ENCODE assay signal across 23 cellular contexts in genomic region chr9:12231832-12232231, GRCh38.
"Had no signal": no experiment of that assay in that cellular context is flagged by ENCODE, and none has a peak within 500 bp of the region (broad histone marks: within the 10 kb centered on the region; RNA-seq: fewer than 3 reads in every experiment).

No MANE protein-coding gene starts in this region.

- H3K4me1 ChIP-seq: esophagus muscularis mucosa, foreskin keratinocyte, gastroesophageal sphincter, heart left ventricle, left lung, lower lobe of right lung had no signal

- H3K4me2 ChIP-seq: hepatocyte had no signal

- H3K9me3 ChIP-seq: lower lobe of right lung had no signal

- H3K4me3 ChIP-seq: coronary artery, dorsolateral prefrontal cortex, esophagus muscularis mucosa, gastroesophageal sphincter, heart left ventricle, hepatocyte, left lung, lower lobe of right lung had no signal

- DNase-seq: dermis blood vessel endothelial cell; dorsolateral prefrontal cortex; effector CD4-positive, alpha-beta T cell; effector memory CD4-positive, alpha-beta T cell; foreskin keratinocyte; heart left ventricle; hypothalamus; left cardiac atrium; left lung; left ventricle myocardium superior; lower lobe of right lung; mesenchymal stem cell; midbrain; naive thymus-derived CD4-positive, alpha-beta T cell had no signal

- H3K79me2 ChIP-seq: hepatocyte had no signal

- ATAC-seq: foreskin keratinocyte; gastroesophageal sphincter; heart left ventricle; left cardiac atrium; left lung; left ventricle myocardium superior; lower lobe of right lung; naive thymus-derived CD4-positive, alpha-beta T cell had no signal

- H3K27me3 ChIP-seq: dorsolateral prefrontal cortex, esophagus muscularis mucosa, foreskin keratinocyte, gastroesophageal sphincter, heart left ventricle, hepatocyte, left lung had no signal

- H3K36me3 ChIP-seq: esophagus muscularis mucosa, gastroesophageal sphincter, heart left ventricle, left lung, lower lobe of right lung had no signal

- FAIRE-seq: colon, endothelial cell of umbilical vein, frontal cortex, islet of Langerhans, keratinocyte had no signal

- H3K27ac ChIP-seq: coronary artery, dorsolateral prefrontal cortex, esophagus muscularis mucosa, foreskin keratinocyte, gastroesophageal sphincter, heart left ventricle, hepatocyte, left lung, lower lobe of right lung had no signal
